Comparison of ENCODE assay signal across 1 cellular context in the genomic region with DNA sequence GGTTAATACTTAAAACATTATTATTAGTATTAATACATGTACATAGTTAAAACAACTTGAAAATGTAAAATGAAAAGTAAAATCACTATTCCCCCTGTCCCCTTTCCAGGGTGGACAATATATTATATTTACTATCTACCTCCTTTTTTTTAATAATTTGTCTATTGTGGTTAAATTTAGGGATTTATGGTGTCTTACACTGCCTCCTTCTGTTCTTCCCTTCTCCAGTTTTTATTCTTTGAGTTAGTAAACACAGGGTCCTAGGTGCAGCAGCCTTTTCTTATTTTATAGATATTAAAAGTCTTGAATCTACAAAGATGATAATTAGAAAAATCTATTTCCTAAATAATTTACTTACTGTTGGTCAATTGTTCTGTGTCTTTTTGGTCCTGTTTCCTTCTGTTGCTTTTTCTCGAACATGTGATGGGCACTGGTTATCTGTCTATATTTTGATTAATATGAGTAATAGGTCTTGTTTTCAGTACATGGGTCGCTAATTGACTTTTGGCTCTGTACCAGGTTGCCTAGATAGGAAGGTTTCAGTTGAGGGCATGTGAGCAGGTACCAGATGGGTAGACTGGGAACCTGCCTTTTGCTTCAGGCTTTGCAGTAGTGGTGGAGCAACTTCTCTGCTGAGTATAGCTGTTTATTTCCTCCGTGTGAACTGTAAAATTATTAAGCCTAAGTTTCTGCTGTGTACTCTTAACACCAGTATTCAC.
TF ChIP-seq lines count a peak whose summit lies in the region.

No MANE protein-coding gene starts in this region.

TF ChIP-seq in WTC11, 78 proteins besides CTCF, POLR2A, EP300 and RAD21 (continued from another document):
- TF ChIP-seq, protein P1, sequence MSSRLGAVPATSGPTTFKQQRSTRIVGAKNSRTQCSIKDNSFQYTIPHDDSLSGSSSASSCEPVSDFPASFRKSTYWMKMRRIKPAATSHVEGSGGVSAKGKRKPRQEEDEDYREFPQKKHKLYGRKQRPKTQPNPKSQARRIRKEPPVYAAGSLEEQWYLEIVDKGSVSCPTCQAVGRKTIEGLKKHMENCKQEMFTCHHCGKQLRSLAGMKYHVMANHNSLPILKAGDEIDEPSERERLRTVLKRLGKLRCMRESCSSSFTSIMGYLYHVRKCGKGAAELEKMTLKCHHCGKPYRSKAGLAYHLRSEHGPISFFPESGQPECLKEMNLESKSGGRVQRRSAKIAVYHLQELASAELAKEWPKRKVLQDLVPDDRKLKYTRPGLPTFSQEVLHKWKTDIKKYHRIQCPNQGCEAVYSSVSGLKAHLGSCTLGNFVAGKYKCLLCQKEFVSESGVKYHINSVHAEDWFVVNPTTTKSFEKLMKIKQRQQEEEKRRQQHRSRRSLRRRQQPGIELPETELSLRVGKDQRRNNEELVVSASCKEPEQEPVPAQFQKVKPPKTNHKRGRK (CRISPR knock-in tag; IDR thresholded peaks at IDR 0.05; ENCODE audit: borderline replicate concordance): no peak
- TF ChIP-seq NFATC4 (CRISPR knock-in tag; IDR thresholded peaks at IDR 0.05) (no peak), CBFB (CRISPR knock-in tag; IDR thresholded peaks at IDR 0.05; ENCODE audit: low read depth) (no peak), SOX15 (CRISPR knock-in tag; IDR thresholded peaks at IDR 0.05) (no peak), CREM (CRISPR knock-in tag; IDR thresholded peaks at IDR 0.05) (no peak), JUN (CRISPR knock-in tag; IDR thresholded peaks at IDR 0.05) (no peak), TEAD4 (CRISPR knock-in tag; IDR thresholded peaks at IDR 0.05) (no peak), ZNF396 (CRISPR knock-in tag; IDR thresholded peaks at IDR 0.05; ENCODE audit: borderline replicate concordance) (no peak), ZNF219 (CRISPR knock-in tag; IDR thresholded peaks at IDR 0.05; ENCODE audit: borderline replicate concordance) (no peak)
- TF ChIP-seq, protein P2, sequence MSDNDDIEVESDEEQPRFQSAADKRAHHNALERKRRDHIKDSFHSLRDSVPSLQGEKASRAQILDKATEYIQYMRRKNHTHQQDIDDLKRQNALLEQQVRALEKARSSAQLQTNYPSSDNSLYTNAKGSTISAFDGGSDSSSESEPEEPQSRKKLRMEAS (CRISPR knock-in tag; IDR thresholded peaks at IDR 0.05): no peak
- TF ChIP-seq, protein P3, sequence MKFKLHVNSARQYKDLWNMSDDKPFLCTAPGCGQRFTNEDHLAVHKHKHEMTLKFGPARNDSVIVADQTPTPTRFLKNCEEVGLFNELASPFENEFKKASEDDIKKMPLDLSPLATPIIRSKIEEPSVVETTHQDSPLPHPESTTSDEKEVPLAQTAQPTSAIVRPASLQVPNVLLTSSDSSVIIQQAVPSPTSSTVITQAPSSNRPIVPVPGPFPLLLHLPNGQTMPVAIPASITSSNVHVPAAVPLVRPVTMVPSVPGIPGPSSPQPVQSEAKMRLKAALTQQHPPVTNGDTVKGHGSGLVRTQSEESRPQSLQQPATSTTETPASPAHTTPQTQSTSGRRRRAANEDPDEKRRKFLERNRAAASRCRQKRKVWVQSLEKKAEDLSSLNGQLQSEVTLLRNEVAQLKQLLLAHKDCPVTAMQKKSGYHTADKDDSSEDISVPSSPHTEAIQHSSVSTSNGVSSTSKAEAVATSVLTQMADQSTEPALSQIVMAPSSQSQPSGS (CRISPR knock-in tag; IDR thresholded peaks at IDR 0.05; ENCODE audit: borderline replicate concordance, low read depth): no peak
- TF ChIP-seq, protein P4, sequence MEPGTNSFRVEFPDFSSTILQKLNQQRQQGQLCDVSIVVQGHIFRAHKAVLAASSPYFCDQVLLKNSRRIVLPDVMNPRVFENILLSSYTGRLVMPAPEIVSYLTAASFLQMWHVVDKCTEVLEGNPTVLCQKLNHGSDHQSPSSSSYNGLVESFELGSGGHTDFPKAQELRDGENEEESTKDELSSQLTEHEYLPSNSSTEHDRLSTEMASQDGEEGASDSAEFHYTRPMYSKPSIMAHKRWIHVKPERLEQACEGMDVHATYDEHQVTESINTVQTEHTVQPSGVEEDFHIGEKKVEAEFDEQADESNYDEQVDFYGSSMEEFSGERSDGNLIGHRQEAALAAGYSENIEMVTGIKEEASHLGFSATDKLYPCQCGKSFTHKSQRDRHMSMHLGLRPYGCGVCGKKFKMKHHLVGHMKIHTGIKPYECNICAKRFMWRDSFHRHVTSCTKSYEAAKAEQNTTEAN (CRISPR knock-in tag; IDR thresholded peaks at IDR 0.05): no peak
TF ChIP-seq in WTC11: peak in this region for 0.
